Comparison of ENCODE assay signal across 8 cellular contexts in the genomic region with DNA sequence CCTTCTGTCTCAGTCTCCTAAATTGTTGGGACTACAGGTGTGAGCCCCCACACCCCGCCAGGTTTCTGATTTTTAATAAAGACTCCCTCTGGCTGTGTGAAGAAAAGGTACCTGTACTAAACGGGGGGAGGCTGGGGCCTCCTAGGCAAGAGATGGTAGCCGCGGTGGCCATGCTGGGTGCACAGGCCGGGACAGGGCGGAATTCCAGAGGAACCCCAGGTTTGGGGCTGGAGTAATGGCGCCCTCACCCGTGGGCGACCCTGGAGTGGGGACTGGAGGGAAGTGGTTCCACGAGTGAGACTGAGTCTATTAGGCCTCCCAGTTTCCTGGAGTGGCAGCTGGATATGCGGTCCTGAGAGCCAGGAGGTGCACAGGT. TPM values are rescaled to one million over a fixed set of nuclear protein-coding genes. Genes with fewer than 3 reads are reported as not detected.
DNase-seq lines count a peak whose midpoint lies in the region; ATAC-seq and TF ChIP-seq lines count a peak whose summit lies in the region.

No MANE protein-coding gene starts in this region.

- H2BK120ac ChIP-seq in trophoblast cell (ENCODE audit: insufficient read depth, low read length, poor library complexity) = no peak overlapping the region

- peak overlapping the region; percentile 83 to 89 (median 86) for H3K4me3 Mint-ChIP-seq in CD4-positive, CD25-positive, alpha-beta regulatory T cell

- peaks cover 13% of the 10 kb centered on the region for H3K79me1 ChIP-seq in trophoblast cell (ENCODE audit: low read length)

- H3K14ac ChIP-seq in trophoblast cell (ENCODE audit: low read length) = no peak overlapping the region

- no peak for TF ChIP-seq CTCF in GM10266 (IDR thresholded peaks at IDR 0.05; ENCODE audit: control insufficient read depth, insufficient read depth, low read depth, missing control alignments)

- no peak overlapping the region for H4K8ac ChIP-seq in trophoblast cell (ENCODE audit: low read depth, low read length)

- H2BK12ac ChIP-seq in trophoblast cell (ENCODE audit: low read length) = peak overlapping the region; percentile 47

- H2AFZ ChIP-seq in trophoblast cell (ENCODE audit: insufficient read depth, low read length, poor library complexity) = peak overlapping the region; percentile 37

- H3K27ac Mint-ChIP-seq in CD4-positive, CD25-positive, alpha-beta regulatory T cell = peak overlapping the region in 2 of 3 donors; percentile 40 to 71

- peaks cover 8% of the 10 kb centered on the region for H3K79me2 ChIP-seq in trophoblast cell (ENCODE audit: control insufficient read depth, insufficient read depth, low read length, poor library complexity)

- peaks cover 21% of the 10 kb centered on the region for H3K27me3 Mint-ChIP-seq in CD4-positive, CD25-positive, alpha-beta regulatory T cell

- H3K9me3 ChIP-seq in CD4-positive, CD25-positive, alpha-beta regulatory T cell (ENCODE audit: control insufficient read depth in 2 of 2, low read length in 2 of 2) = no peaks in the 10 kb centered on the region
- no peaks in the 10 kb centered on the region for H3K9me3 ChIP-seq in NT2/D1 (ENCODE audit: insufficient read depth, low read length)
- H3K9me3 ChIP-seq in endocrine pancreas (ENCODE audit: control insufficient read depth, low read length) = no peaks in the 10 kb centered on the region
- peaks cover 3% of the 10 kb centered on the region for H3K9me3 ChIP-seq in trophoblast cell (ENCODE audit: insufficient read depth, low read depth, low read length)

- H3K4me1 ChIP-seq in CD4-positive, CD25-positive, alpha-beta regulatory T cell (ENCODE audit: control insufficient read depth, insufficient read depth, low read length, poor library complexity, severe bottlenecking) = peaks cover 51% of the 10 kb centered on the region
- H3K4me1 ChIP-seq in NT2/D1 (ENCODE audit: insufficient read depth, insufficient read length) (peaks cover 40% of the 10 kb centered on the region), endocrine pancreas (ENCODE audit: control insufficient read depth, insufficient read depth, low read length) (no peaks in the 10 kb centered on the region), trophoblast cell (ENCODE audit: control insufficient read depth in 1 of 2, insufficient read depth in 2 of 2, low read length in 2 of 2) (peaks cover 11 to 22% of the 10 kb centered on the region in 2 experiments)

- peak overlapping the region; percentile 79 for H2AK5ac ChIP-seq in trophoblast cell (ENCODE audit: low read length)

- no peak overlapping the region for H4K12ac ChIP-seq in trophoblast cell (ENCODE audit: low read depth, low read length)

- no CpG with 5 or more reads among the region's 11 CpGs for WGBS in trophoblast cell (ENCODE audit: extremely low coverage, insufficient coverage, insufficient read length)

- H3K4me1 Mint-ChIP-seq in CD4-positive, CD25-positive, alpha-beta regulatory T cell = peaks cover 0 to 43% (median 18%) of the 10 kb centered on the region in 4 donors

- H2BK5ac ChIP-seq in trophoblast cell (ENCODE audit: low read depth, low read length, poor library complexity) = no peak overlapping the region

- no peak overlapping the region for H4K91ac ChIP-seq in trophoblast cell (ENCODE audit: low read depth, low read length)

- ATAC-seq in CD4-positive, CD25-positive, alpha-beta regulatory T cell (ENCODE audit: low read depth in 2 of 2) = no peak
- ATAC-seq in HG03097 (IDR thresholded peaks at IDR 0.05; ENCODE audit: low FRiP score, unreplicated experiment) = no peak

- no peak for DNase-seq in CD4-positive, CD25-positive, alpha-beta regulatory T cell
- DNase-seq in NT2/D1 (ENCODE audit: low read depth, low spot score) (no peak), trophoblast cell (no peak), NCI-H2196 treated with DMSO at 0.1 percent for 48 hours (lab: John Stamatoyannopoulos, UW; ENCODE audit: unreplicated experiment) (no peak), midbrain (lab: John Stamatoyannopoulos, UW) (no peak), GM10266 (ENCODE audit: extremely low spot score) (no peak)

- H3K36me3 ChIP-seq in CD4-positive, CD25-positive, alpha-beta regulatory T cell (ENCODE audit: control insufficient read depth, insufficient read depth, low read length) = no peaks in the 10 kb centered on the region
- peaks cover 37% of the 10 kb centered on the region for H3K36me3 ChIP-seq in NT2/D1 (ENCODE audit: insufficient read depth, insufficient read length, low read length)
- peaks cover 2% of the 10 kb centered on the region for H3K36me3 ChIP-seq in endocrine pancreas (ENCODE audit: control insufficient read depth, insufficient read depth, low read length)
- H3K36me3 ChIP-seq in trophoblast cell (ENCODE audit: control insufficient read depth in 1 of 2, insufficient read depth in 2 of 2, low read length in 2 of 2) = peaks cover 17 to 19% of the 10 kb centered on the region in 2 experiments

- peak overlapping the region; percentile 83 for H3K4me2 ChIP-seq in trophoblast cell (ENCODE audit: low read length)

- peak overlapping the region; percentile 80 for H3K9ac ChIP-seq in NT2/D1 (ENCODE audit: insufficient read length, low read depth)
- H3K9ac ChIP-seq in endocrine pancreas (ENCODE audit: control insufficient read depth, insufficient read depth, low read length) = peak overlapping the region; percentile 30
- H3K9ac ChIP-seq in trophoblast cell (ENCODE audit: low read length) = no peak overlapping the region

- H3K4ac ChIP-seq in trophoblast cell (ENCODE audit: low read depth, low read length) = no peak overlapping the region

- H3K18ac ChIP-seq in trophoblast cell (ENCODE audit: low read length) = no peak overlapping the region

- peak overlapping the region; percentile 61 for H3K27ac ChIP-seq in CD4-positive, CD25-positive, alpha-beta regulatory T cell (ENCODE audit: insufficient read depth, low read length, poor library complexity, severe bottlenecking)
- H3K27ac ChIP-seq in trophoblast cell (ENCODE audit: low read depth, low read length) = no peak overlapping the region

- H3K23ac ChIP-seq in trophoblast cell (ENCODE audit: low read length) = no peak overlapping the region

- H3K36me3 Mint-ChIP-seq in CD4-positive, CD25-positive, alpha-beta regulatory T cell = no peaks in the 10 kb centered on the region

- no peak overlapping the region for H3K4me3 ChIP-seq in CD4-positive, CD25-positive, alpha-beta regulatory T cell (ENCODE audit: low read depth, low read length)
- no peak overlapping the region for H3K4me3 ChIP-seq in NT2/D1 (ENCODE audit: insufficient read length, low read depth)
- H3K4me3 ChIP-seq in endocrine pancreas (ENCODE audit: control insufficient read depth, insufficient read depth, low read length) = no peak overlapping the region
- no peak overlapping the region for H3K4me3 ChIP-seq in trophoblast cell (ENCODE audit: low read depth, low read length)

- peaks cover 0 to 3% (median 0%) of the 10 kb centered on the region in 7 donors for H3K9me3 Mint-ChIP-seq in CD4-positive, CD25-positive, alpha-beta regulatory T cell

- no peaks in the 10 kb centered on the region for H3K27me3 ChIP-seq in CD4-positive, CD25-positive, alpha-beta regulatory T cell (ENCODE audit: control insufficient read depth, insufficient read depth, low read length)
- H3K27me3 ChIP-seq in NT2/D1 (ENCODE audit: insufficient read depth, insufficient read length) (peaks cover 14% of the 10 kb centered on the region), endocrine pancreas (ENCODE audit: control insufficient read depth, insufficient read depth, low read length) (no peaks in the 10 kb centered on the region), trophoblast cell (ENCODE audit: insufficient read depth, low read length) (no peaks in the 10 kb centered on the region)

RNA-seq across cellular contexts. Expression of gene CBARP, which starts 1.6 kb away (rescaled TPM):
- total RNA-seq in CD4-positive, CD25-positive, alpha-beta regulatory T cell = 0.12 TPM
- polyA plus RNA-seq in CD4-positive, CD25-positive, alpha-beta regulatory T cell = not detected
- polyA plus RNA-seq in trophoblast cell (2013) = 3.7 and 4.2 TPM in 2 replicates

RNA-seq across cellular contexts. Expression of gene ATP5F1D, which starts 2.1 kb away (rescaled TPM):
- total RNA-seq in CD4-positive, CD25-positive, alpha-beta regulatory T cell = 124 TPM
- polyA plus RNA-seq in CD4-positive, CD25-positive, alpha-beta regulatory T cell = 100 to 1,000 TPM; 208 to 236 (median 223) TPM
- 106 and 107 TPM in 2 replicates for polyA plus RNA-seq in trophoblast cell (2013)

RNA-seq across cellular contexts. Expression of gene MIDN, which starts 9.0 kb away (rescaled TPM):
- 126 TPM for total RNA-seq in CD4-positive, CD25-positive, alpha-beta regulatory T cell
- 1 to 10 TPM; 1.4 to 3.4 (median 1.8) TPM for polyA plus RNA-seq in CD4-positive, CD25-positive, alpha-beta regulatory T cell
- 159 and 165 TPM in 2 replicates for polyA plus RNA-seq in trophoblast cell (2013)

RNA-seq across cellular contexts. Expression of gene CIRBP, which starts 29.7 kb away (rescaled TPM):
- total RNA-seq in CD4-positive, CD25-positive, alpha-beta regulatory T cell = 497 TPM
- polyA plus RNA-seq in CD4-positive, CD25-positive, alpha-beta regulatory T cell = 100 to 1,000 TPM; 172 to 243 (median 210) TPM
- 116 and 120 TPM in 2 replicates for polyA plus RNA-seq in trophoblast cell (2013)

RNA-seq across cellular contexts. Expression of gene STK11, which starts 33.8 kb away (rescaled TPM):
- 71.4 TPM for total RNA-seq in CD4-positive, CD25-positive, alpha-beta regulatory T cell
- 10 to 100 TPM; 11.9 to 23.0 (median 17.4) TPM for polyA plus RNA-seq in CD4-positive, CD25-positive, alpha-beta regulatory T cell
- 32.9 and 33.1 TPM in 2 replicates for polyA plus RNA-seq in trophoblast cell (2013)
